In the genomic region with DNA sequence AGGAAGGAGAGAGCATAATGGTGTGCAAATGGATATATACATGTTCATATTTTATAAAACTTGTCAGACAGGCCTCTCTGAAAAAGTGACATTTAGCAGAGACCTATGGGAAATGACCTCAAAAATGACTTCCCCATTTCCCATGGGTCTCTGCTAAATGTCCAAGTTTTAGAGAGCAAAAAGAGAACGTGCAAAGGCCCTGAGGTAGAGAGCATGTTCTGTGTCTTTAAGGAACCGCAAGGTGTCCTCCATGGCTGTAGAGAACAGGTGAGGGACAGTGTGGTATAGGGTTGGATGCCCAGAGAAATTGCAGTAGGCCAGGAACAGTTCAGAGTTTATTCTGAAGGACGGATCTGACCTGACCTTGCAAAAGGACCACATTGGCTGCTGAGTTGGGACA, we compare ENCODE assay signal across 27 cellular contexts.
"Had no signal": no experiment of that assay in that cellular context is flagged by ENCODE, and none has a peak within 500 bp of the region (broad histone marks: within the 10 kb centered on the region; RNA-seq: fewer than 3 reads in every experiment).

No MANE protein-coding gene starts in this region.

- DNase-seq: colonic mucosa; cortex of kidney; effector CD8-positive, alpha-beta T cell; effector memory CD8-positive, alpha-beta T cell; endodermal cell; erythroblast; esophagus squamous epithelium; foreskin fibroblast; foreskin melanocyte; gastrocnemius medialis; heart left ventricle; hypothalamus; immature natural killer cell; islet precursor cell; kidney; kidney glomerular epithelial cell; left colon; left ventricle myocardium superior; lower lobe of right lung; mesenchymal stem cell; mucosa of descending colon had no signal

- H3K9me3 ChIP-seq: colonic mucosa, esophagus squamous epithelium, gastrocnemius medialis, heart left ventricle, lower lobe of right lung, mucosa of descending colon had no signal

- H3K36me3 Mint-ChIP-seq: immature natural killer cell had no signal

- H3K4me3 Mint-ChIP-seq: dendritic cell treated with granulocyte-macrophage colony-stimulating factor and Interleukin-4, amounts not matched to agents 40 ng/mL and 50 ng/mL, for 4 days; effector memory CD8-positive, alpha-beta T cell; endodermal cell; immature natural killer cell; mesothelial cell of epicardium had no signal

- H3K4me1 Mint-ChIP-seq: immature natural killer cell had no signal

- H3K27ac ChIP-seq: colonic mucosa, epithelial cell of prostate, esophagus squamous epithelium, gastrocnemius medialis, heart left ventricle, hepatocyte, lower lobe of right lung had no signal

- H3K27ac Mint-ChIP-seq: dendritic cell treated with granulocyte-macrophage colony-stimulating factor and Interleukin-4, amounts not matched to agents 40 ng/mL and 50 ng/mL, for 4 days; effector memory CD8-positive, alpha-beta T cell; endodermal cell; immature natural killer cell; mesothelial cell of epicardium had no signal

- ATAC-seq: effector memory CD8-positive, alpha-beta T cell; esophagus mucosa; gastrocnemius medialis; heart left ventricle; left colon; left lobe of liver; left ventricle myocardium superior; lower lobe of right lung; mucosa of descending colon had no signal

- H3K27me3 Mint-ChIP-seq: dendritic cell treated with granulocyte-macrophage colony-stimulating factor and Interleukin-4, amounts not matched to agents 40 ng/mL and 50 ng/mL, for 4 days had no signal

- H3K27me3 ChIP-seq: colonic mucosa, esophagus squamous epithelium, gastrocnemius medialis, heart left ventricle, hepatocyte had no signal

- H3K9me3 Mint-ChIP-seq: effector memory CD8-positive, alpha-beta T cell; endodermal cell; immature natural killer cell; mesothelial cell of epicardium had no signal

- H3K4me1 ChIP-seq: colonic mucosa, esophagus squamous epithelium, gastrocnemius medialis had no signal

- H3K4me3 ChIP-seq: colonic mucosa, esophagus squamous epithelium, gastrocnemius medialis, heart left ventricle, hepatocyte, lower lobe of right lung, mucosa of descending colon had no signal

- H3K36me3 ChIP-seq: colonic mucosa, esophagus squamous epithelium, gastrocnemius medialis, heart left ventricle, lower lobe of right lung had no signal
